ENCODE assay signal across 20 cellular contexts in the genomic region with DNA sequence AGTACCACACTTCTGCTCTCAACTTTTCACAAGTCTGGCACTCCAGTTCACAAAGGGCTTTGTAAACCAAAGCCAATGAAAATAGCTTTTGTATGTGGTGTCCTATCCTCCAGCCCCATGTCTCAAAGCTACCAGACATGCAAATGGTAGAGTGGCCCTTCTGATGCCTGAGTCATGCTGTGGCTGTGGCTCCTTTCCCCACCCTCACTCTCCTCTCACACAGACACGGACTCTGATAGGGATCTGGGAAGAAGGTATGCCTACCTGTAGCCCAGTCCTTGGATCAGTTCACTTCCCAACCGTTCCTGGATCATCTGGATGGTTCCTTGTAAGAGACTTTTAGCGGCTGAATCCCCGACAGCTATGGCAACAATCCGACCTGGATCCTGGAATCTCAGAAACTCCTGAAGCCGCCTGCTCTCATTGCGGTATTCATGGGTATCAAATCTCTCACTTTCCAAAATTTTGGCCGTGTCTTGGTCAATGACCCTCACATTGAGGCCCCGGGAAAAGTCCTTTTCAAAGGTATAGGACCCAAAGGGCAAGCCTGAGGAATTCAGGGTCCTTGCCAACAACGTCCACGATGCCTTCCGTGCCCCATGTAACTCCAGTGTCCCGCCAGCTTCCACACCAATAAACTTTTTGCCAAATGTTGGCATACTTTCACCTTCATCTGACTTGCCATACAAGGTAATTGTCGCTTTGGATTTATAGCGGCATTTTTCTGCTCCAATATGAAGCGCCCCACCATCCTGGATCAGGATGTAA. TPM values are rescaled to one million over a fixed set of nuclear protein-coding genes. Genes with fewer than 3 reads are reported as not detected.
DNase-seq lines count a peak whose midpoint lies in the region; ATAC-seq, FAIRE-seq and TF ChIP-seq lines count a peak whose summit lies in the region.
"Had no signal": no experiment of that assay in that cellular context is flagged by ENCODE, and none has a peak within 500 bp of the region (broad histone marks: within the 10 kb centered on the region; RNA-seq: fewer than 3 reads in every experiment).

No MANE protein-coding gene starts in this region.

- intact Hi-C loops in CD14-positive monocyte (cut with micrococcal nuclease) (loop anchor here in 1 of 2 donors (10.0 kb wide), 1 partner anchor 60 kb away; no protein-coding TSS in a partner anchor), mucosa of descending colon (cut with DNase I, micrococcal nuclease) (no loop called here), sigmoid colon (cut with DNase I) (no loop called here)

- peaks cover 26 to 36% of the 10 kb centered on the region in 2 donors for H3K36me3 Mint-ChIP-seq in CD14-positive monocyte

- H3K27me3 ChIP-seq in sigmoid colon, result no peaks in the 10 kb centered on the region
- H3K27me3 ChIP-seq: colonic mucosa, pancreas, right atrium auricular region had no signal

- TF ChIP-seq POLR2A in H54 (IDR thresholded peaks at IDR 0.05; ENCODE audit: low read depth, low read length) (no peak), sigmoid colon (IDR thresholded peaks at IDR 0.05) (no peak)

- ATAC-seq in mucosa of descending colon, result peak; percentile 22
- ATAC-seq in GM18520 (IDR thresholded peaks at IDR 0.05; ENCODE audit: unreplicated experiment), result no peak
- ATAC-seq in GM19328 (IDR thresholded peaks at IDR 0.05; ENCODE audit: unreplicated experiment), result no peak
- ATAC-seq: pancreas, T-cell had no signal

- DNase-seq in CD14-positive monocyte (ENCODE audit: low spot score), result no peak
- no peak for DNase-seq in H54 (ENCODE audit: insufficient read length, low spot score)
- peak; percentile 45 for DNase-seq in astrocyte of the hippocampus (ENCODE audit: low read depth, low spot score)
- DNase-seq in mucosa of descending colon, result no peak
- DNase-seq in sigmoid colon, result no peak
- DNase-seq: activated CD4-positive, alpha-beta T cell treated with anti-CD3 and anti-CD28 coated beads for 48 hours; colonic mucosa; DMS 273 treated with DMSO at 0.1 percent for 48 hours; GF-D8; naive B cell; NCI-H1092 treated with DMSO at 0.1 percent for 48 hours; NCI-H2081 treated with DMSO at 0.1 percent for 48 hours; pancreas; T-cell had no signal

- no peak overlapping the region for H3K4me3 ChIP-seq in mucosa of descending colon
- H3K4me3 ChIP-seq in sigmoid colon, result no peak overlapping the region
- H3K4me3 ChIP-seq: colonic mucosa, pancreas, right atrium auricular region had no signal

- peak; percentile 75 for FAIRE-seq in H54 (lab: Jason Lieb, UNC)
- FAIRE-seq: pancreas, urothelium cell line had no signal

- H3K9me3 ChIP-seq in mucosa of descending colon (no peaks in the 10 kb centered on the region), sigmoid colon (no peaks in the 10 kb centered on the region)
- H3K9me3 ChIP-seq: colonic mucosa, pancreas, right atrium auricular region had no signal

- WGBS in sigmoid colon, 2 donors, result 94 to 96% methylated on average over 16 of the region's 16 CpGs

- TF ChIP-seq EP300 in sigmoid colon (IDR thresholded peaks at IDR 0.05), result no peak

- H3K9me3 Mint-ChIP-seq in CD14-positive monocyte, result peaks cover 0 to 3% (median 0%) of the 10 kb centered on the region in 7 donors
- H3K9me3 Mint-ChIP-seq: activated T-helper 2 cell treated with anti-CD3 and anti-CD28 coated beads, Interferon-gamma antibody, Interleukin-2, Interleukin-4, amounts not matched to agents 10 μg/mL and 5 μg/mL and 100 μg/mL, durations not matched to agents 14 hours and 24 hours and 36 hours; brain; naive B cell; T-cell had no signal

- peaks cover 75% of the 10 kb centered on the region for H3K4me1 Mint-ChIP-seq in CD14-positive monocyte

- no peak overlapping the region for H3K4me3 Mint-ChIP-seq in CD14-positive monocyte
- H3K4me3 Mint-ChIP-seq: brain, naive B cell, T-cell had no signal

- peaks cover 27% of the 10 kb centered on the region for H3K4me1 ChIP-seq in mucosa of descending colon (ENCODE audit: low read depth)
- no peaks in the 10 kb centered on the region for H3K4me1 ChIP-seq in sigmoid colon
- H3K4me1 ChIP-seq: colonic mucosa had no signal

- no peak overlapping the region for H3K27ac ChIP-seq in sigmoid colon
- H3K27ac ChIP-seq: colonic mucosa, pancreas, right atrium auricular region had no signal

- H3K27me3 Mint-ChIP-seq in CD14-positive monocyte (ENCODE audit: low read depth in 3 of 3), result peaks cover 0 to 1% (median 0%) of the 10 kb centered on the region in 3 donors
- H3K27me3 Mint-ChIP-seq: brain, naive B cell, T-cell had no signal

- TF ChIP-seq CTCF in CD14-positive monocyte (IDR thresholded peaks at IDR 0.05), result no peak
- TF ChIP-seq CTCF in mucosa of descending colon (IDR thresholded peaks at IDR 0.05), result no peak
- TF ChIP-seq CTCF in sigmoid colon (IDR thresholded peaks at IDR 0.05), result no peak

- no peaks in the 10 kb centered on the region for H3K36me3 ChIP-seq in mucosa of descending colon (ENCODE audit: low read depth)
- peaks cover 0 to 36% (median 0%) of the 10 kb centered on the region in 4 donors for H3K36me3 ChIP-seq in sigmoid colon

- H3K27ac Mint-ChIP-seq in CD14-positive monocyte, result peak overlapping the region in 6 of 7 donors; percentile 15 to 87 (median 80)
- H3K27ac Mint-ChIP-seq: activated T-helper 2 cell treated with anti-CD3 and anti-CD28 coated beads, Interferon-gamma antibody, Interleukin-2, Interleukin-4, amounts not matched to agents 10 μg/mL and 5 μg/mL and 100 μg/mL, durations not matched to agents 14 hours and 24 hours and 36 hours; brain; T-cell had no signal

RNA-seq across cellular contexts. Expression of a gene that starts 23.4 kb away (rescaled TPM):
- 10 to 100 TPM; 11.6 to 21.4 TPM for polyA plus RNA-seq in CD14-positive monocyte
- 100 to 1,000 TPM in 1 of 3 donors, 10 to 100 TPM in 2; 63.6 to 124 (median 99.3) TPM for total RNA-seq in mucosa of descending colon
- 10 to 100 TPM; 17.9 to 90.4 (median 28.8) TPM for total RNA-seq in sigmoid colon
- polyA plus RNA-seq in sigmoid colon, result 10 to 100 TPM; 18.0 to 46.0 (median 28.8) TPM
